1 cellular context compared by ENCODE assay signal in genomic region chr7:108003591-108003935, GRCh38.
TF ChIP-seq lines count a peak whose summit lies in the region.

No MANE protein-coding gene starts in this region.

TF ChIP-seq in neural cell, 6 proteins besides CTCF, POLR2A, EP300 and RAD21 (continued from another document):
- TF ChIP-seq REST (IDR thresholded peaks at IDR 0.05; ENCODE audit: borderline replicate concordance) (no peak), TAF1 (IDR thresholded peaks at IDR 0.05; ENCODE audit: low read depth) (no peak), POLR2AphosphoS5 (IDR thresholded peaks at IDR 0.05) (no peak), MXI1 (conservative IDR thresholded peaks at IDR 0.05; ENCODE audit: poor library complexity, severe bottlenecking) (no peak)
TF ChIP-seq in neural cell: peak in this region for 0.
